Comparison of ENCODE assay signal across 8 cellular contexts in the genomic region with DNA sequence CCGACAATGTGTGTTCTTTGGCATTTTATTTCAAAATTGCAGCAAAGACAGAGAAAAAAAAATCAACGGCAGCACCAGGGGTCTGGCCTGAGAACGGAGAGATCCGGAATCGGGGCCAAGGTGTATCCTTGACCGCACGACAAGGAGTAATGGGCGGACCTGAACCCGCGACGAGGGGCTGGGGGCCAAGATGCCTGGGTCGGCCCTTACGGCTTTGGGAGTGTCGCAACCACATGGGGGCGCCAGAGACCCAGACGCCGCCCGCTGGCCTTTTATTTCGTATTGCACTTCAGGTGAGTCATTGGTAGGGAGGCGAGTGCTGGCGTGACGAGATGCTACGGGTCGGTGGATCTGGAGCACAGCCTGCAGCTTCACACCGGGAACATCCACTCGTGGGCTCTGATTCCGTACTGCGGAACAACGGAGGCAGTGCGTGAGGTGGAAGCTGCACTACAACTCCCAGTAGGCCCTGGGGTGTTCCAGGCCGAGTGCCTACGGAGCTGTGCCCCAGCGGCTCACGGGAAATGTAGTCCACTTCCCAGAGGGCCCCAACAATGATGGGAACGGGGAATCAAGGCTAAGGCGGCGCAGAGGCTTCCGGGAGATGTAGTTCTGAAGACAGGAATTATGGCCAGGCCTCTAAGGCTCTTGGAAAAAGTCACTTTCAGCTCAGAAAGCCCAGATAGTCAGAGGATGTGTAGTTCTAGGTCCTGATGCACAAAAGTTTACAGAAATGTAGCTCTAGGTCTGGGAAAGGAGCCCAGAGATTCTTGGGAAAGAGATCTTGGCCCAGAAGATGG. TPM values are rescaled to one million over a fixed set of nuclear protein-coding genes. Genes with fewer than 3 reads are reported as not detected.
DNase-seq lines count a peak whose midpoint lies in the region; ATAC-seq and TF ChIP-seq lines count a peak whose summit lies in the region.

No MANE protein-coding gene starts in this region.

- BruUV-seq in Calu3 (replicated peaks; lab: Mats Ljungman, UMichigan): no TSS peak

- no peaks in the 10 kb centered on the region for H3K9me3 Mint-ChIP-seq in Calu3 (ENCODE audit: low read depth, unreplicated experiment)
- no peaks in the 10 kb centered on the region for H3K9me3 Mint-ChIP-seq in IgD-negative memory B cell
- no peaks in the 10 kb centered on the region for H3K9me3 Mint-ChIP-seq in activated T-cell treated with anti-CD3 and anti-CD28 coated beads, Interleukin-2, amount 50 U/mL, for 4 hours

- H3K27ac Mint-ChIP-seq in Calu3 (ENCODE audit: unreplicated experiment) (peak overlapping the region; percentile 6), IgD-negative memory B cell (peak overlapping the region; percentile 23 to 95 (median 93))

- H3K27me3 ChIP-seq in muscle layer of colon (ENCODE audit: control insufficient read depth in 1 of 2, insufficient read depth in 2 of 2, low read length in 2 of 2): no peaks in the 10 kb centered on the region

- CTCF ChIA-PET in Calu3 (lab: Charles Lee): interaction anchor here (0.6 to 2.3 kb wide), 14 partner anchors 10 to 626 kb away, joined by 3 to 20 read pairs (median 6); partner anchors contain the start of genes BCAT2, CA11, DHDH and GYS1

- H3K27me3 Mint-ChIP-seq in Calu3 (ENCODE audit: unreplicated experiment) (no peaks in the 10 kb centered on the region), IgD-negative memory B cell (no peaks in the 10 kb centered on the region)
- no peaks in the 10 kb centered on the region for H3K27me3 Mint-ChIP-seq in activated T-cell treated with anti-CD3 and anti-CD28 coated beads, Interleukin-2, amount 50 U/mL, for 4 hours (ENCODE audit: low read depth)

- peaks cover 15% of the 10 kb centered on the region for H3K4me1 Mint-ChIP-seq in Calu3 (ENCODE audit: low read depth, unreplicated experiment)
- peaks cover 5 to 6% (median 5%) of the 10 kb centered on the region in 3 donors for H3K4me1 Mint-ChIP-seq in IgD-negative memory B cell
- peaks cover 2% of the 10 kb centered on the region for H3K4me1 Mint-ChIP-seq in activated T-cell treated with anti-CD3 and anti-CD28 coated beads, Interleukin-2, amount 50 U/mL, for 4 hours (ENCODE audit: low read depth)

- H3K27ac ChIP-seq in muscle layer of colon (ENCODE audit: low read depth, low read length): peak overlapping the region; percentile 71

- peak overlapping the region; percentile 5 to 76 for H3K4me3 ChIP-seq in muscle layer of colon (ENCODE audit: low read depth in 1 of 2, low read length in 2 of 2)

- peak overlapping the region; percentile 80 for H3K4me3 Mint-ChIP-seq in Calu3 (ENCODE audit: low read depth, unreplicated experiment)
- peak overlapping the region; percentile 68 to 99 (median 96) for H3K4me3 Mint-ChIP-seq in IgD-negative memory B cell
- H3K4me3 Mint-ChIP-seq in activated T-cell treated with anti-CD3 and anti-CD28 coated beads, Interleukin-2, amount 50 U/mL, for 4 hours: peak overlapping the region; percentile 83

- peak; percentile 99 for TF ChIP-seq CTCF in Calu3 (IDR thresholded peaks at IDR 0.05; ENCODE audit: unreplicated experiment)

- H3K36me3 ChIP-seq in muscle layer of colon (ENCODE audit: insufficient read depth, low read length): no peaks in the 10 kb centered on the region

- peak overlapping the region; percentile 58 for H3K9ac ChIP-seq in muscle layer of colon (ENCODE audit: low read length)

- DNase-seq in Calu3: peak; percentile 91
- DNase-seq in activated T-cell treated with anti-CD3 and anti-CD28 coated beads, Interleukin-2, amount 50 U/mL, for 4 hours: peak; percentile 80
- peak; percentile 88 for DNase-seq in stimulated activated CD8-positive, alpha-beta memory T cell treated with anti-CD3 and anti-CD28 coated beads, Interleukin-4, amount 100 ng/mL, for 48 hours

- intact Hi-C loops in Calu3 (cut with micrococcal nuclease; ENCODE audit: unreplicated experiment): loop anchor here (1.0 to 2.0 kb wide), 2 partner anchors 40 to 176 kb away; no protein-coding TSS in a partner anchor

- ATAC-seq in GM21528 (IDR thresholded peaks at IDR 0.05; ENCODE audit: low FRiP score, unreplicated experiment) (peak; percentile 65), esophagus mucosa (peak; percentile 94)
- ATAC-seq in activated T-cell treated with anti-CD3 and anti-CD28 coated beads, Interleukin-2, amount 50 U/mL, for 4 hours: peak; percentile 98 to 99

- no peaks in the 10 kb centered on the region for H3K9me3 ChIP-seq in muscle layer of colon (ENCODE audit: low read length)

- peaks cover 19% of the 10 kb centered on the region for H3K4me1 ChIP-seq in muscle layer of colon (ENCODE audit: insufficient read depth, low read length)

- H3K36me3 Mint-ChIP-seq in Calu3 (ENCODE audit: insufficient read depth, unreplicated experiment) (peaks cover 30% of the 10 kb centered on the region), IgD-negative memory B cell (no peaks in the 10 kb centered on the region)
- H3K36me3 Mint-ChIP-seq in activated T-cell treated with anti-CD3 and anti-CD28 coated beads, Interleukin-2, amount 50 U/mL, for 4 hours (ENCODE audit: insufficient read depth): no peaks in the 10 kb centered on the region

TF ChIP-seq in PFSK-1, 5 proteins besides CTCF, POLR2A, EP300 and RAD21:
- no peak for TF ChIP-seq FOXP2 (optimal IDR thresholded peaks at IDR 0.05; ENCODE audit: borderline replicate concordance, extremely low read depth, extremely low read length, insufficient read depth)
- 0 out of 2 replicates have a peak, but pooled peaks have one; percentile 17 for TF ChIP-seq TAF1 (IDR thresholded peaks at IDR 0.05; ENCODE audit: borderline replicate concordance, insufficient read depth, low read length)
- TF ChIP-seq POLR2AphosphoS5 (IDR thresholded peaks at IDR 0.05; ENCODE audit: low read depth, low read length): peak; percentile 78

RNA-seq across cellular contexts. Expression of gene BCAT2, which starts 15.6 kb away (rescaled TPM):
- total RNA-seq in Calu3 (2022) (84.4 and 91.0 TPM in 2 replicates), esophagus mucosa (31.0 TPM)
- 31.8 TPM for polyA plus RNA-seq in IgD-negative memory B cell
- 81.5 TPM for polyA plus RNA-seq in PFSK-1 (2012; ENCODE audit: insufficient read length, low read depth)
- 10 to 100 TPM; 73.0 to 81.7 (median 78.2) TPM for total RNA-seq in activated T-cell treated with anti-CD3 and anti-CD28 coated beads, Interleukin-2, amount 50 U/mL, for 4 hours

RNA-seq across cellular contexts. Expression of gene FGF21, which starts 39.9 kb away (rescaled TPM):
- total RNA-seq in Calu3 (2022): not detected in 2 replicates
- polyA plus RNA-seq in IgD-negative memory B cell: not detected
- polyA plus RNA-seq in PFSK-1 (2012; ENCODE audit: insufficient read length, low read depth): 20.7 TPM
- total RNA-seq in activated T-cell treated with anti-CD3 and anti-CD28 coated beads, Interleukin-2, amount 50 U/mL, for 4 hours: not detected
- not detected for total RNA-seq in esophagus mucosa

RNA-seq across cellular contexts. Expression of gene HSD17B14, which starts 41.0 kb away (rescaled TPM):
- total RNA-seq in Calu3 (2022) (2.6 and 5.7 TPM in 2 replicates), esophagus mucosa (0.40 TPM)
- polyA plus RNA-seq in IgD-negative memory B cell: 1.2 TPM
- 69.5 TPM for polyA plus RNA-seq in PFSK-1 (2012; ENCODE audit: insufficient read length, low read depth)
- total RNA-seq in activated T-cell treated with anti-CD3 and anti-CD28 coated beads, Interleukin-2, amount 50 U/mL, for 4 hours: under 1 TPM; 0.37 to 0.65 (median 0.61) TPM

RNA-seq across cellular contexts. Expression of gene FUT1, which starts 42.8 kb away (rescaled TPM):
- total RNA-seq in Calu3 (2022) (2.6 and 2.9 TPM in 2 replicates), esophagus mucosa (6.1 TPM)
- polyA plus RNA-seq in IgD-negative memory B cell: not detected
- polyA plus RNA-seq in PFSK-1 (2012; ENCODE audit: insufficient read length, low read depth): 13.1 TPM
- under 1 TPM; 0.13 to 0.22 (median 0.18) TPM for total RNA-seq in activated T-cell treated with anti-CD3 and anti-CD28 coated beads, Interleukin-2, amount 50 U/mL, for 4 hours

RNA-seq across cellular contexts. Expression of gene IZUMO1, which starts 48.5 kb away (rescaled TPM):
- total RNA-seq in Calu3 (2022) (0.31 and 0.42 TPM in 2 replicates), esophagus mucosa (1.3 TPM)
- not detected for polyA plus RNA-seq in IgD-negative memory B cell
- polyA plus RNA-seq in PFSK-1 (2012; ENCODE audit: insufficient read length, low read depth): 0.75 TPM
- total RNA-seq in activated T-cell treated with anti-CD3 and anti-CD28 coated beads, Interleukin-2, amount 50 U/mL, for 4 hours: not detected

Comparison
In these comparisons a context has a peak if more than half of its experiments do, and no peak if none do; other contexts are left out.
1. Peak in every context shown above with its lines: DNase-seq, ATAC-seq, H3K4me3 ChIP-seq and H3K27ac ChIP-seq.